Comparison of ENCODE assay signal across 10 cellular contexts in the genomic region with DNA sequence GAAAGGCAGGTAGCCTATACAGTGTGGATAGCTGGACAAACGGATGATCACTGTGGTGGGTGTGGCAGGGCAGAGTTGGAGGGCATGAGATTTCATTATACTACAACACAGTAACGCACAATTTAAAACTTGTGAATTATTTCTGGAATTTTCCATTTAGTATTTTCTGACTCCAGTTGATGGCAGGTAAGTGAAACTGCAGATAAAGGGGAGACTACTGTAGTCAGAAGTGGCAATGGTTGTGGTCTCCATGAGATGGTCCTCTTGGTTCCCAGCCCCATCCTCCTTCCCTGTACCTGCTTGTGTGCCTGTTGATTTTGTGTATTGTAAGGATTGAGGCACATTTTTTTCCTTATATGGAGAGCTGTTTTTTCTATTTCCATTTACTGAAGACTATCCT.
"Had no signal": no experiment of that assay in that cellular context is flagged by ENCODE, and none has a peak within 500 bp of the region (broad histone marks: within the 10 kb centered on the region; RNA-seq: fewer than 3 reads in every experiment).

No MANE protein-coding gene starts in this region.

- H3K9ac ChIP-seq: GM23248 had no signal

- H3K36me3 ChIP-seq: HAP-1 had no signal

- ATAC-seq: GM23338 had no signal

- H3K9me3 ChIP-seq: HAP-1 had no signal

- DNase-seq: GM23248, GOT3, H7, H9, HCEC 1CT, HFFc6 had no signal

- H3K4me1 Mint-ChIP-seq: GM23338, H9 had no signal

- H3K4me1 ChIP-seq: HAP-1 had no signal

- H3K4me2 ChIP-seq: GM23338 had no signal

- FAIRE-seq: H1, H54 had no signal

- H3K4me3 ChIP-seq: GM23248, GM23338, HAP-1 had no signal

- H3K27ac ChIP-seq: GM23248 had no signal

- H3K27ac Mint-ChIP-seq: GM23338, H9, HFFc6 had no signal

- H2AFZ ChIP-seq: GM23248, GM23338 had no signal

- H3K4me3 Mint-ChIP-seq: GM23338, H9, HFFc6 had no signal

- H3K9me3 Mint-ChIP-seq: GM23338, HFFc6 had no signal
